Comparison of ENCODE assay signal across 19 cellular contexts in the genomic region with DNA sequence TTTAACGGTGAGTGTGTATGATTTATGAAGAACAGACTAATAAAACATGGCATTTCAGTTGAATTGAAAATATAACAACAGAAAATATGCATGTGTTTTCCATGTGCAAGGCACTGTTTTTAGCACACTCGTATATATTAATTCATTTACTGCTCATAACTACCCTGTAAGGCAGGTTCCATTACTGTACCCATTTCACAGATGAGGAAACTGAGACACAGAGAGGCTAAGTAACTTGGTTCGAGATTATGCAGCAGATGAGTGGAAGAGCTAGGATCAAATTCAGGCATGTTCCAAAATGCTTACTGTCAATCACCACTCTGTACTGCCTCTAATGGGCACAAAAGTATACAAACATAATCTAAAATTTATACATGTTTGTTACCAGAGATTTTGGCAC. TPM values are rescaled to one million over a fixed set of nuclear protein-coding genes. Genes with fewer than 3 reads are reported as not detected.
DNase-seq lines count a peak whose midpoint lies in the region; FAIRE-seq and TF ChIP-seq lines count a peak whose summit lies in the region.
"Had no signal": no experiment of that assay in that cellular context is flagged by ENCODE, and none has a peak within 500 bp of the region (broad histone marks: within the 10 kb centered on the region; RNA-seq: fewer than 3 reads in every experiment).

No MANE protein-coding gene starts in this region.

- H4K91ac ChIP-seq in H1 (replicated peaks; ENCODE audit: insufficient read length, low read length): no peak overlapping the region

- no peak overlapping the region for H2AFZ ChIP-seq in H1 (ENCODE audit: low read length)

- no peak overlapping the region for H4K5ac ChIP-seq in H1 (ENCODE audit: insufficient read length, low read depth, low read length)

- WGBS in H1 (ENCODE audit: extremely low coverage in 1 of 2, insufficient coverage in 1 of 2, insufficient read length in 1 of 2, insufficient replicate concordance in 2 of 2, low coverage in 1 of 2, low lambda C conversion rate in 2 of 2, missing lambda C conversion rate in 1 of 2), 2 experiments: 91% methylated on average over 3 of the region's 3 CpGs; no CpG with 5 or more reads in 1 of the 2 experiments

- no peaks in the 10 kb centered on the region for H4K20me1 ChIP-seq in H1 (replicated peaks in 1 of 2; ENCODE audit: control insufficient read depth in 1 of 2, insufficient read depth in 2 of 2, low read length in 2 of 2)

- no peak overlapping the region for H2BK20ac ChIP-seq in H1 (ENCODE audit: low read length)

- TF ChIP-seq EP300 in H1 (IDR thresholded peaks at IDR 0.05; ENCODE audit: borderline replicate concordance in 1 of 2, low read depth in 2 of 2, low read length in 2 of 2): no peak

- no peaks in the 10 kb centered on the region; a peak in 1 of 7 replicates for H3K4me1 ChIP-seq in H1 (replicated peaks in 1 of 4; ENCODE audit: control insufficient read depth in 3 of 4, insufficient read depth in 4 of 4, low read length in 3 of 4)
- H3K4me1 ChIP-seq: BE2C, BLaER1 had no signal

- no peak overlapping the region for H3K56ac ChIP-seq in H1 (replicated peaks; ENCODE audit: insufficient read length, low read depth, low read length)

- no peak overlapping the region for H3K23ac ChIP-seq in H1 (ENCODE audit: insufficient read length)

- H3K27ac ChIP-seq in H1 (ENCODE audit: low read depth, low read length): no peak overlapping the region
- H3K27ac ChIP-seq: BLaER1 had no signal

- H3K9ac ChIP-seq in H1 (replicated peaks in 1 of 4; ENCODE audit: extremely low read depth in 1 of 4, low read depth in 3 of 4, low read length in 3 of 4): no peak overlapping the region
- H3K9ac ChIP-seq: BLaER1 had no signal

- POLR2A ChIA-PET in H1 (lab: Charles Lee; ENCODE audit: partially characterized antibody): no interaction called here

- H3K27me3 ChIP-seq in H1 (replicated peaks in 1 of 4; ENCODE audit: control insufficient read depth in 3 of 4, extremely low read depth in 1 of 4, insufficient read depth in 3 of 4, low read length in 3 of 4): no peaks in the 10 kb centered on the region
- H3K27me3 ChIP-seq: BE2C had no signal

- H2BK15ac ChIP-seq in H1 (ENCODE audit: low read length): no peak overlapping the region

- DNase-seq in D721Med (ENCODE audit: insufficient read length, low spot score) (no peak), GM12891 (ENCODE audit: insufficient read length, low spot score) (no peak), H1 (ENCODE audit: low read depth in 1 of 2, low spot score in 2 of 2) (no peak), urothelium cell line (ENCODE audit: low spot score) (no peak), OCI-M2 (lab: John Stamatoyannopoulos, UW; ENCODE audit: unreplicated experiment) (no peak)
- no peak for DNase-seq in activated effector memory CD4-positive, alpha-beta T cell treated with anti-CD3 and anti-CD28 coated beads, Interleukin-2, amount 50 U/mL, for 16 hours
- DNase-seq: 8988T; ACHN; BE2C; C1 segment of cervical spinal cord; CD4-positive, alpha-beta memory T cell; CD4-positive, CD25-positive, alpha-beta regulatory T cell; CD8-positive, alpha-beta memory T cell; COR-L47; DMS79 treated with DMSO at 0.1 percent for 48 hours; GF-D8 had no signal

- H2BK5ac ChIP-seq in H1 (ENCODE audit: low read depth, low read length): no peak overlapping the region

- H3K36me3 ChIP-seq in H1 (ENCODE audit: control insufficient read depth in 2 of 4, insufficient read depth in 4 of 4, low read length in 3 of 4): no peaks in the 10 kb centered on the region
- H3K36me3 ChIP-seq: BE2C, BLaER1 had no signal

- TF ChIP-seq CTCF in D721Med (IDR thresholded peaks at IDR 0.05; ENCODE audit: insufficient read depth, missing control alignments): no peak
- no peak for TF ChIP-seq CTCF in H1 (IDR thresholded peaks at IDR 0.05; ENCODE audit: control extremely low read depth in 1 of 3, insufficient read depth in 1 of 3, low read depth in 1 of 3, low read length in 3 of 3)

- no peak overlapping the region for H2BK120ac ChIP-seq in H1 (replicated peaks; ENCODE audit: low read depth, low read length)

- no peak overlapping the region for H3K4me2 ChIP-seq in H1 (ENCODE audit: insufficient read depth in 1 of 2, low read depth in 2 of 2, low read length in 2 of 2)
- H3K4me2 ChIP-seq: BLaER1 had no signal

- H3K79me2 ChIP-seq in H1 (ENCODE audit: control insufficient read depth in 1 of 2, insufficient read depth in 2 of 2, low read length in 2 of 2): no peaks in the 10 kb centered on the region

- no peak for TF ChIP-seq POLR2A in GM12891 (IDR thresholded peaks at IDR 0.05; ENCODE audit: low read depth, low read length)
- no peak for TF ChIP-seq POLR2A in H1 (IDR thresholded peaks at IDR 0.05; ENCODE audit: control extremely low read depth in 1 of 2, low read depth in 2 of 2, low read length in 2 of 2)

- H3K4ac ChIP-seq in H1 (replicated peaks; ENCODE audit: insufficient read length, low read depth, low read length): no peak overlapping the region

- no peak overlapping the region for H2BK12ac ChIP-seq in H1 (ENCODE audit: low read depth, low read length)

- H3K14ac ChIP-seq in H1 (ENCODE audit: insufficient read length): no peak overlapping the region

- no peaks in the 10 kb centered on the region for H3K9me3 ChIP-seq in H1 (ENCODE audit: insufficient read depth in 2 of 2, low read depth in 1 of 2, low read length in 1 of 2)
- H3K9me3 ChIP-seq: BE2C had no signal

- H4K8ac ChIP-seq in H1 (ENCODE audit: extremely low read depth, insufficient read depth, low read length): no peak overlapping the region

- FAIRE-seq in D721Med (lab: Jason Lieb, UNC) (peak; percentile 61), GM12891 (lab: Jason Lieb, UNC) (peak; percentile 23), H1 (lab: Jason Lieb, UNC) (peak; percentile 42), urothelium cell line (lab: Jason Lieb, UNC) (no peak)
- FAIRE-seq: A204.1, G401.6 had no signal

- no peaks in the 10 kb centered on the region for H3K23me2 ChIP-seq in H1 (ENCODE audit: low read depth, low read length)

- H3K79me1 ChIP-seq in H1 (ENCODE audit: low read depth, low read length): no peaks in the 10 kb centered on the region

- no peak for TF ChIP-seq RAD21 in H1 (IDR thresholded peaks at IDR 0.05 in 1 of 2, conservative IDR thresholded peaks at IDR 0.05 in 1 of 2; ENCODE audit: low read depth in 2 of 2, low read length in 2 of 2)

- CTCF ChIA-PET in H1 (lab: Charles Lee; ENCODE audit: partially characterized antibody): no interaction called here

- no peak overlapping the region for H3K18ac ChIP-seq in H1 (ENCODE audit: extremely low read depth, low read length)

- no peak overlapping the region for H3K4me3 ChIP-seq in H1 (ENCODE audit: extremely low read depth in 1 of 4, insufficient read depth in 2 of 4, low read depth in 3 of 4, low read length in 4 of 4)
- H3K4me3 ChIP-seq: BLaER1 had no signal

- no peak overlapping the region for H2AK5ac ChIP-seq in H1 (ENCODE audit: low read depth, low read length)

TF ChIP-seq in GM12891, 5 proteins besides CTCF, POLR2A, EP300 and RAD21:
- TF ChIP-seq POLR2AphosphoS5 (IDR thresholded peaks at IDR 0.05; ENCODE audit: low read depth, low read length) (no peak), TAF1 (IDR thresholded peaks at IDR 0.05; ENCODE audit: low read depth, low read length) (no peak), SPI1 (IDR thresholded peaks at IDR 0.05; ENCODE audit: low read depth, low read length) (no peak), POU2F2 (IDR thresholded peaks at IDR 0.05; ENCODE audit: low read depth, low read length) (no peak), PAX5 (IDR thresholded peaks at IDR 0.05; ENCODE audit: insufficient read depth, low read length, severe bottlenecking) (no peak)

TF ChIP-seq in H1, 55 proteins besides CTCF, POLR2A, EP300 and RAD21 (continues in another document):
- TF ChIP-seq SP2 (IDR thresholded peaks at IDR 0.05; ENCODE audit: low read length): no peak
- TF ChIP-seq, protein P1, sequence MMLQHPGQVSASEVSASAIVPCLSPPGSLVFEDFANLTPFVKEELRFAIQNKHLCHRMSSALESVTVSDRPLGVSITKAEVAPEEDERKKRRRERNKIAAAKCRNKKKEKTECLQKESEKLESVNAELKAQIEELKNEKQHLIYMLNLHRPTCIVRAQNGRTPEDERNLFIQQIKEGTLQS (IDR thresholded peaks at IDR 0.05; ENCODE audit: insufficient read depth, low read depth, low read length): no peak
- no peak for TF ChIP-seq SIRT6 (IDR thresholded peaks at IDR 0.05; ENCODE audit: low read length)
- no peak for TF ChIP-seq GABPA (IDR thresholded peaks at IDR 0.05; ENCODE audit: borderline replicate concordance, insufficient read depth, low read length)
- TF ChIP-seq JUND (IDR thresholded peaks at IDR 0.05; ENCODE audit: low read length): no peak
- no peak for TF ChIP-seq HDAC6 (IDR thresholded peaks at IDR 0.05; ENCODE audit: low read depth, low read length)
- no peak for TF ChIP-seq USF2 (IDR thresholded peaks at IDR 0.05; ENCODE audit: low read length)
- TF ChIP-seq CHD2 (IDR thresholded peaks at IDR 0.05; ENCODE audit: low read length): no peak
- TF ChIP-seq ASH2L (IDR thresholded peaks at IDR 0.05; ENCODE audit: low read length): no peak
- TF ChIP-seq KDM4A (IDR thresholded peaks at IDR 0.05; ENCODE audit: low read depth, low read length, severe bottlenecking): no peak
- TF ChIP-seq GTF2F1 (IDR thresholded peaks at IDR 0.05; ENCODE audit: borderline replicate concordance, low read depth, low read length): no peak
- TF ChIP-seq RFX5 (IDR thresholded peaks at IDR 0.05; ENCODE audit: borderline replicate concordance, low read depth, low read length): no peak
- TF ChIP-seq BCL11A (IDR thresholded peaks at IDR 0.05; ENCODE audit: low read depth in 2 of 2, low read length in 2 of 2): no peak
- TF ChIP-seq TBP (IDR thresholded peaks at IDR 0.05; ENCODE audit: low read depth, low read length): no peak
- TF ChIP-seq TAF1 (IDR thresholded peaks at IDR 0.05; ENCODE audit: low read depth, low read length): no peak

RNA-seq across cellular contexts. Expression of gene MBNL3, which starts 20.4 kb away (rescaled TPM):
- polyA plus RNA-seq in GM12891 (2012; ENCODE audit: low read depth, missing spikeins): 4.9 TPM
- 3.2 and 3.5 TPM in 2 replicates for total RNA-seq in H1 (2021; fragmentation: NEBNext Ultra II Directional; extraction: Animal tissue kit (Norgen Biotek cat#: 25700))
- polyA plus RNA-seq in H1 (2011; rRNA removed): 3.8 and 4.3 TPM in 2 replicates
- 1.9 TPM for polyA plus RNA-seq in H1 (2011; cell fraction: cytosol; rRNA removed)
- polyA plus RNA-seq in H1 (2011; cell fraction: nucleus; rRNA removed): 5.3 TPM
- 1.4 to 3.7 TPM (median 1.9 TPM) in 4 replicates for polyA plus RNA-seq in H1 (2012, experiment 1 of 2)
- 2.2 TPM for polyA plus RNA-seq in H1 (2012, experiment 2 of 2)
- 0.75 TPM for polyA plus RNA-seq in H1 (2013, experiment 1 of 2)
- 0.96 TPM for polyA plus RNA-seq in H1 (2013, experiment 2 of 2)
- 21.8 and 31.1 TPM in 2 replicates for polyA minus RNA-seq in H1 (2011; rRNA and poly(A)+ RNA removed)
- polyA minus RNA-seq in H1 (2011; cell fraction: cytosol; rRNA and poly(A)+ RNA removed): 11.5 TPM
- polyA minus RNA-seq in H1 (2011; cell fraction: nucleus; rRNA and poly(A)+ RNA removed): 9.4 TPM
